In the genomic region with DNA sequence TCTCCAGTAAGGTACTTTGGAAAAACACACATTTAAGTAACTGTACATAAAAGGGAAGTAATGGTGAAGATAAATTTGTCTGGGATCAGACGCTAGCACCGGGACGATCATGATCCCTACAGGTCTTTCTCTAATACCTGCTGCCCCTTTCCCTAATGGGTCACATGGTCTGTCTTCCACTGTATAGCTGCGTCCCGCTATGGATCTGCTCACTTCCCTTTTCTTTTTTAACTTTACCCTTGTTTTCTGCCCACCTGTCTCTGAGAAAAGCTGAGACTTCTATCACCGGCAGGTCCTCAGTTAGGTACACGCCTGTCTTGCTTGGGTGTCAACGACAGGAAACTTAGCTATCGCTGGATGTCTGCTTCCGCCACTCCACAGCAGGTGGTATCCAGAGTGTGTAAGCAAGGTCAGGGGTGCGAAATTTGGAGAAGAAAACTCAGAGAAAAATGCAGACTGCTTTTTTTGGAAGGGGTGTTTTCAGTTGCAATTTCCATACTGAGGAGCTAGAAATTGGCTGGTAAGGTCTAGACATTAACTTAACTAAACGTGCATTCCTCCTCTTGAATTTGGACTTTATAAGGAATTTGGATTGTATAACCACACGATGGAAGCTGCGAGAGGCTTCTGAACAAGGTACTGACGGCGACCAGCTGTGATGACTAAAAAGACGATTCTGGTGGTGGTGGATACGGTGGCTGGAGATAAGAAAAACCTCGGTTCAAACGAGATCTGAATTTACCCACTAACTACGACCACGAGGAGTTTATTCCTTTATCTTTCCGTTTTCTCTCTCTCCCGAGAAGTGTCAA, we compare ENCODE assay signal across 8 cellular contexts. TPM values are rescaled to one million over a fixed set of nuclear protein-coding genes. Genes with fewer than 3 reads are reported as not detected.
DNase-seq lines count a peak whose midpoint lies in the region; ATAC-seq, FAIRE-seq and TF ChIP-seq lines count a peak whose summit lies in the region.

No MANE protein-coding gene starts in this region.

- no peak for FAIRE-seq in astrocyte (lab: Jason Lieb, UNC)

- peaks cover 39% of the 10 kb centered on the region for H3K79me2 ChIP-seq in astrocyte (ENCODE audit: insufficient read depth, low read length)

- H3K4me1 Mint-ChIP-seq in astrocyte (ENCODE audit: low read depth, unreplicated experiment), result peaks cover 47% of the 10 kb centered on the region

- no peaks in the 10 kb centered on the region for H3K27me3 Mint-ChIP-seq in astrocyte (ENCODE audit: low read depth, unreplicated experiment)

- H3K27ac ChIP-seq in astrocyte (ENCODE audit: low read depth, low read length), result peak overlapping the region; percentile 99
- peak overlapping the region; percentile 98 for H3K27ac ChIP-seq in subcutaneous abdominal adipose tissue (ENCODE audit: low read depth, low read length)

- H3K4me3 ChIP-seq in NT2/D1 (ENCODE audit: insufficient read length, low read depth), result peak overlapping the region; percentile 50
- H3K4me3 ChIP-seq in astrocyte (ENCODE audit: insufficient read depth, low read depth, low read length), result peak overlapping the region; percentile 70
- H3K4me3 ChIP-seq in subcutaneous abdominal adipose tissue (ENCODE audit: low read depth in 1 of 5, low read length in 5 of 5), result peak overlapping the region; percentile 60 to 93 (median 90)

- peak overlapping the region; percentile 86 for H3K4me3 Mint-ChIP-seq in astrocyte (ENCODE audit: unreplicated experiment)

- no peaks in the 10 kb centered on the region for H3K9me3 ChIP-seq in NT2/D1 (ENCODE audit: insufficient read depth, low read length)
- no peaks in the 10 kb centered on the region for H3K9me3 ChIP-seq in astrocyte (ENCODE audit: insufficient read depth, low read depth, low read length)
- H3K9me3 ChIP-seq in subcutaneous abdominal adipose tissue (ENCODE audit: control insufficient read depth in 5 of 5, low read length in 5 of 5), result no peaks in the 10 kb centered on the region

- DNase-seq in DMS53 treated with DMSO at 0.1 percent for 48 hours (lab: John Stamatoyannopoulos, UW; ENCODE audit: unreplicated experiment), result peak; percentile 23
- DNase-seq in NT2/D1 (ENCODE audit: low read depth, low spot score), result no peak
- peak; percentile 32 for DNase-seq in astrocyte (ENCODE audit: low read depth)
- peak; percentile 23 to 31 for DNase-seq in left colon
- DNase-seq in activated gamma-delta T cell (lab: John Stamatoyannopoulos, UW), result no peak
- DNase-seq in hepatic stellate cell (ENCODE audit: low spot score), result no peak

- intact Hi-C loops in left colon (cut with DNase I, micrococcal nuclease), result no loop called here

- H3K4me2 ChIP-seq in astrocyte (ENCODE audit: low read length), result peak overlapping the region; percentile 96

- TF ChIP-seq CTCF in astrocyte (IDR thresholded peaks at IDR 0.05; ENCODE audit: insufficient read depth, low read depth, low read length), result no peak

- peak; percentile 0 for ATAC-seq in GM21786 (IDR thresholded peaks at IDR 0.05; ENCODE audit: unreplicated experiment)
- ATAC-seq in left colon, result no peak

- H3K4me1 ChIP-seq in NT2/D1 (ENCODE audit: insufficient read depth, insufficient read length), result no peaks in the 10 kb centered on the region
- H3K4me1 ChIP-seq in astrocyte (ENCODE audit: insufficient read depth, low read length), result peaks cover 61% of the 10 kb centered on the region
- peaks cover 16 to 44% (median 37%) of the 10 kb centered on the region in 5 donors for H3K4me1 ChIP-seq in subcutaneous abdominal adipose tissue (ENCODE audit: control insufficient read depth in 5 of 5, insufficient read depth in 5 of 5, low read length in 5 of 5)

- H2AFZ ChIP-seq in astrocyte (ENCODE audit: low read depth, low read length), result peak overlapping the region; percentile 95

- H3K9ac ChIP-seq in NT2/D1 (ENCODE audit: insufficient read length, low read depth), result peak overlapping the region; percentile 87
- H3K9ac ChIP-seq in astrocyte (ENCODE audit: low read length), result peak overlapping the region; percentile 90
- peak overlapping the region; percentile 72 to 91 (median 86) for H3K9ac ChIP-seq in subcutaneous abdominal adipose tissue (ENCODE audit: low read length in 5 of 5)

- H3K36me3 ChIP-seq in NT2/D1 (ENCODE audit: insufficient read depth, insufficient read length, low read length) (peaks cover 10% of the 10 kb centered on the region), astrocyte (ENCODE audit: insufficient read depth, low read length) (no peaks in the 10 kb centered on the region), subcutaneous abdominal adipose tissue (ENCODE audit: control insufficient read depth in 5 of 5, insufficient read depth in 5 of 5, low read length in 5 of 5) (no peaks in the 10 kb centered on the region)

- peaks cover 2% of the 10 kb centered on the region for H3K9me3 Mint-ChIP-seq in astrocyte (ENCODE audit: unreplicated experiment)

- H3K27me3 ChIP-seq in NT2/D1 (ENCODE audit: insufficient read depth, insufficient read length) (no peaks in the 10 kb centered on the region), astrocyte (ENCODE audit: insufficient read depth, low read length) (no peaks in the 10 kb centered on the region), subcutaneous abdominal adipose tissue (ENCODE audit: control insufficient read depth in 5 of 5, insufficient read depth in 4 of 5, low read length in 5 of 5) (no peaks in the 10 kb centered on the region)

- H3K27ac Mint-ChIP-seq in astrocyte (ENCODE audit: unreplicated experiment), result peak overlapping the region; percentile 96

- H4K20me1 ChIP-seq in astrocyte (ENCODE audit: insufficient read depth, low read length), result peaks cover 34% of the 10 kb centered on the region

- no peaks in the 10 kb centered on the region for H3K36me3 Mint-ChIP-seq in astrocyte (ENCODE audit: low read depth, unreplicated experiment)

RNA-seq across cellular contexts. Expression of gene ICE1, which starts 1.1 kb away (rescaled TPM):
- total RNA-seq in astrocyte (40.3 and 44.8 TPM in 2 replicates), left colon (10 to 100 TPM; 19.8 to 20.1 TPM)

Comparison
In these comparisons a context has a peak if more than half of its experiments do, and no peak if none do; other contexts are left out.
1. DNase-seq: peak in DMS53 treated with DMSO at 0.1 percent for 48 hours (single experiment), astrocyte (single experiment) and left colon (2 of 2); none in NT2/D1 (single experiment), activated gamma-delta T cell (single experiment) and hepatic stellate cell (single experiment).
2. Peak in every context shown above with its lines, with median percentiles within 50 percentile points of each other: H3K4me3 ChIP-seq and H3K9ac ChIP-seq.